ENCODE assay signal across 8 cellular contexts in the genomic region with DNA sequence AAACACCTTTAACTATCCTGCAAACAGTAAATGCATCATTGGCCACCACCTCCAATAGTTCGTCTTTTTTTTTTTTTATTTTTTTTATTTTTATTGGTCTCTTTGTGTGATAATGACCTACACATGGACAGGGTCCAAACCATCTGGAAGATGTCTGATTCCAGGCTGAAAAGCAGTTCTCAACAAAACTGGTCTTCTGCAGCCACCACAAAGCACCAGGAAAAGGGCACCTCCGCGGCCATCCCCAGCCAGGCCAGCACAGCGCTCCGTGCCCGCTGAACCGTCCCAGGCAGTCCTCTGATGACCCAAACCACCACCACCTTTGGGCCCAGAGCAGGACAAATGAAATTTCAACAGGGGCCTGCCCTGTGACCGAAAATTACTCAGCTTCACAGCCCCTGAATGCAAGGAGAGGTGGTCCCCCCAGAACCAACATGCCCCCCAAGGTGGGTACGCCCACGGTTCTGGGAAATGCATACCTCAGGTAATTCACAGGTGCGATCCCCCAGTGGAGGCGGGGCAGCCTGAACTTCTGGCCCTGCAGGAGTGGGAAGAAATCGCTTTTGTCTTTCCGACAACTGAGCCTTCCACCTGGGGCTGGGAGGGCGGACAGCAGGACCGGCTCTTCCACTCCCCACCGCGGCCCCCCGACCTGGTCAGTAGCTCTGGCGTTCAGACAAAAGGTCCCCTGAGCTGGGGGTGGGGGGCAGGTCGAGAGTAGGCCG. TPM values are rescaled to one million over a fixed set of nuclear protein-coding genes. Genes with fewer than 3 reads are reported as not detected.
A peak's percentile ranks its signal among the peaks of the same experiment; 100 is the strongest.
DNase-seq lines count a peak whose midpoint lies in the region; ATAC-seq and TF ChIP-seq lines count a peak whose summit lies in the region.

No MANE protein-coding gene starts in this region.

- TF ChIP-seq EP300 in upper lobe of left lung (IDR thresholded peaks at IDR 0.05) = no peak

- peak overlapping the region; percentile 99 for H3K27ac ChIP-seq in CD8-positive, alpha-beta T cell (ENCODE audit: low read depth, low read length)
- H3K27ac ChIP-seq in body of pancreas (peak overlapping the region in 2 of 4 donors; percentile 3 to 77), right lobe of liver (peak overlapping the region in 2 of 3 donors; percentile 47 to 59), upper lobe of left lung (peak overlapping the region; percentile 8 to 88 (median 84))

- peaks cover 52% of the 10 kb centered on the region for H3K36me3 Mint-ChIP-seq in CD8-positive, alpha-beta T cell

- 15 to 36% methylated on average over 7 to 22 of the region's 22 CpGs for WGBS in body of pancreas, 2 donors
- 0% methylated on average over 2 of the region's 22 CpGs for WGBS in right lobe of liver (ENCODE audit: insufficient coverage, low coverage, low lambda C conversion rate, missing lambda C conversion rate)
- 8 to 9% methylated on average over 17 to 21 of the region's 22 CpGs for whole genome bisulfite sequencing in upper lobe of left lung, 2 donors

- peaks cover 51% of the 10 kb centered on the region for H3K79me2 ChIP-seq in Loucy (ENCODE audit: insufficient read depth, low read length)

- peak overlapping the region; percentile 98 for H3K27ac Mint-ChIP-seq in CD8-positive, alpha-beta T cell

- peaks cover 10% of the 10 kb centered on the region for H3K36me3 ChIP-seq in CD8-positive, alpha-beta T cell (ENCODE audit: insufficient read depth, low read length)
- no peaks in the 10 kb centered on the region for H3K36me3 ChIP-seq in Loucy (ENCODE audit: insufficient read depth, low read length)
- H3K36me3 ChIP-seq in body of pancreas (replicated peaks in 1 of 2; ENCODE audit: insufficient read depth in 1 of 2, low read depth in 2 of 2) = no peaks in the 10 kb centered on the region
- no peaks in the 10 kb centered on the region for H3K36me3 ChIP-seq in right lobe of liver
- H3K36me3 ChIP-seq in upper lobe of left lung = no peaks in the 10 kb centered on the region

- no peaks in the 10 kb centered on the region for H3K9me3 Mint-ChIP-seq in CD8-positive, alpha-beta T cell

- POLR2A ChIA-PET in CD8-positive, alpha-beta T cell (lab: Charles Lee) = interaction anchor here (0.7 to 7.9 kb wide), 14 partner anchors 11 to 347 kb away, joined by 3 to 102 read pairs (median 5); no protein-coding TSS in a partner anchor

- peak overlapping the region; percentile 99 for H3K4me3 ChIP-seq in CD8-positive, alpha-beta T cell (ENCODE audit: low read depth, low read length)
- H3K4me3 ChIP-seq in Loucy (ENCODE audit: low read length, poor library complexity, severe bottlenecking) (peak overlapping the region; percentile 80), body of pancreas (peak overlapping the region; percentile 17 to 22), right lobe of liver (peak overlapping the region; percentile 50 to 68 (median 58)), upper lobe of left lung (peak overlapping the region; percentile 9 to 83 (median 76))

- H3K4me3 Mint-ChIP-seq in CD8-positive, alpha-beta T cell = peak overlapping the region; percentile 98

- H3K9me3 ChIP-seq in CD8-positive, alpha-beta T cell (ENCODE audit: low read length) = no peaks in the 10 kb centered on the region
- no peaks in the 10 kb centered on the region for H3K9me3 ChIP-seq in Loucy (ENCODE audit: insufficient read depth, low read depth, low read length)
- H3K9me3 ChIP-seq in body of pancreas = no peaks in the 10 kb centered on the region
- no peaks in the 10 kb centered on the region for H3K9me3 ChIP-seq in right lobe of liver
- no peaks in the 10 kb centered on the region for H3K9me3 ChIP-seq in upper lobe of left lung

- intact Hi-C loops in CD8-positive, alpha-beta T cell (cut with DNase I, micrococcal nuclease) = loop anchor here (2.0 to 10.0 kb wide), 2 partner anchors 68 to 1080 kb away; no protein-coding TSS in a partner anchor
- intact Hi-C loops in body of pancreas (cut with DNase I) (loop anchor here (5.0 kb wide), 1 partner anchor 358 kb away; no protein-coding TSS in a partner anchor), right lobe of liver (cut with DNase I) (no loop called here)

- TF ChIP-seq CTCF in CD8-positive, alpha-beta T cell (IDR thresholded peaks at IDR 0.05) = no peak
- no peak for TF ChIP-seq CTCF in Loucy (conservative IDR thresholded peaks at IDR 0.05; ENCODE audit: low read length)
- TF ChIP-seq CTCF in body of pancreas (IDR thresholded peaks at IDR 0.05) = no peak
- no peak for TF ChIP-seq CTCF in right lobe of liver (IDR thresholded peaks at IDR 0.05)
- no peak for TF ChIP-seq CTCF in upper lobe of left lung (IDR thresholded peaks at IDR 0.05)

- peak in 4 of 7 experiments; percentile 18 to 66 (median 54) for DNase-seq in CD8-positive, alpha-beta T cell
- DNase-seq in body of pancreas = no peak
- DNase-seq in right lobe of liver = no peak
- peak in 1 of 2 donors; percentile 62 for DNase-seq in upper lobe of left lung
- no peak for DNase-seq in H4 (ENCODE audit: low spot score)
- no peak for DNase-seq in NCI-H2196 treated with DMSO at 0.1 percent for 48 hours (lab: John Stamatoyannopoulos, UW; ENCODE audit: unreplicated experiment)

- H3K27me3 Mint-ChIP-seq in CD8-positive, alpha-beta T cell (ENCODE audit: low read depth) = no peaks in the 10 kb centered on the region

- TF ChIP-seq POLR2A in body of pancreas (IDR thresholded peaks at IDR 0.05) (no peak), right lobe of liver (IDR thresholded peaks at IDR 0.05) (no peak), upper lobe of left lung (IDR thresholded peaks at IDR 0.05) (no peak)

- peak overlapping the region; percentile 74; the same call in 1 of the 2 replicates for H2AFZ ChIP-seq in Loucy (ENCODE audit: low read length)

- H3K4me2 ChIP-seq in Loucy (ENCODE audit: low read depth, low read length, poor library complexity, severe bottlenecking) = peak overlapping the region; percentile 93

- peaks cover 50% of the 10 kb centered on the region for H3K4me1 ChIP-seq in CD8-positive, alpha-beta T cell (ENCODE audit: insufficient read depth, low read length)
- H3K4me1 ChIP-seq in Loucy (ENCODE audit: insufficient read depth, low read length, poor library complexity, severe bottlenecking) (peaks cover 46% of the 10 kb centered on the region), body of pancreas (peaks cover 10% of the 10 kb centered on the region), right lobe of liver (peaks cover 0 to 12% (median under 1%) of the 10 kb centered on the region in 4 donors), upper lobe of left lung (peaks cover 20 to 34% (median 22%) of the 10 kb centered on the region in 4 donors)

- ATAC-seq in CD8-positive, alpha-beta T cell = no peak
- no peak for ATAC-seq in body of pancreas
- ATAC-seq in right lobe of liver = no peak
- ATAC-seq in upper lobe of left lung (ENCODE audit: low FRiP score in 2 of 2) = no peak
- ATAC-seq in GM18520 (IDR thresholded peaks at IDR 0.05; ENCODE audit: unreplicated experiment) = no peak

- peaks cover 56% of the 10 kb centered on the region for H3K4me1 Mint-ChIP-seq in CD8-positive, alpha-beta T cell (ENCODE audit: low read depth)

- peaks cover 8% of the 10 kb centered on the region; the same call in 1 of the 2 replicates for H3F3A ChIP-seq in Loucy (ENCODE audit: low read depth)

- H4K20me1 ChIP-seq in Loucy (ENCODE audit: insufficient read depth, low read length, poor library complexity, severe bottlenecking) = peaks cover 21% of the 10 kb centered on the region

- no peaks in the 10 kb centered on the region for H3K9me2 ChIP-seq in Loucy (replicated peaks; ENCODE audit: low read depth, low read length)

- no peaks in the 10 kb centered on the region for H3K27me3 ChIP-seq in CD8-positive, alpha-beta T cell (ENCODE audit: insufficient read depth, low read length)
- H3K27me3 ChIP-seq in Loucy (ENCODE audit: insufficient read depth, low read length, poor library complexity, severe bottlenecking) = no peaks in the 10 kb centered on the region
- no peaks in the 10 kb centered on the region for H3K27me3 ChIP-seq in body of pancreas
- no peaks in the 10 kb centered on the region for H3K27me3 ChIP-seq in right lobe of liver
- peaks cover 0 to 4% (median 0%) of the 10 kb centered on the region in 4 donors for H3K27me3 ChIP-seq in upper lobe of left lung

- peak overlapping the region; percentile 81 for H3K9ac ChIP-seq in Loucy (ENCODE audit: low read depth, low read length, poor library complexity, severe bottlenecking)

- CTCF ChIA-PET in CD8-positive, alpha-beta T cell (lab: Charles Lee) = interaction anchor here (0.9 to 7.3 kb wide), 10 partner anchors 12 to 360 kb away, joined by 3 to 50 read pairs (median 5); no protein-coding TSS in a partner anchor

RNA-seq across cellular contexts. Expression of gene ARL4C, which starts 1.6 kb away (rescaled TPM):
- 100 to 1,000 TPM; 484 to 496 TPM for total RNA-seq in CD8-positive, alpha-beta T cell
- 1 to 10 TPM; 6.6 to 7.8 TPM for total RNA-seq in body of pancreas
- 1 to 10 TPM; 1.4 to 9.4 (median 2.5) TPM for total RNA-seq in right lobe of liver
- 10 to 100 TPM; 16.6 to 33.1 (median 20.1) TPM for total RNA-seq in upper lobe of left lung
- 6.7 and 7.0 TPM in 2 replicates for total RNA-seq in H4 (2014; rRNA removed; shearing (Covaris generic))

Comparison
In these comparisons a context has a peak if more than half of its experiments do, and no peak if none do; other contexts are left out.
1. DNase-seq: peak in CD8-positive, alpha-beta T cell (4 of 7); none in body of pancreas (0 of 4), right lobe of liver (0 of 3), H4 (single experiment) and NCI-H2196 treated with DMSO at 0.1 percent for 48 hours (single experiment).
2. H3K4me3 ChIP-seq: peak in every context shown above with its lines; median percentile 99 in CD8-positive, alpha-beta T cell; 80 in Loucy; 76 in upper lobe of left lung; 58 in right lobe of liver; 20 in body of pancreas.
3. RNA of gene ARL4C, which starts 1.6 kb away (total RNA-seq): 484 to 496 TPM in CD8-positive, alpha-beta T cell; 16.6 to 33.1 TPM in upper lobe of left lung, 6.6 to 7.8 TPM in body of pancreas, 6.7 to 7.0 TPM in H4 and 1.4 to 9.4 TPM in right lobe of liver; every median in the first group is over 10 times any median in the second.
4. intact Hi-C loops: an anchor here in CD8-positive, alpha-beta T cell (2.0 to 10.0 kb wide) and body of pancreas (5.0 kb wide); none called in right lobe of liver.